In the genomic region with DNA sequence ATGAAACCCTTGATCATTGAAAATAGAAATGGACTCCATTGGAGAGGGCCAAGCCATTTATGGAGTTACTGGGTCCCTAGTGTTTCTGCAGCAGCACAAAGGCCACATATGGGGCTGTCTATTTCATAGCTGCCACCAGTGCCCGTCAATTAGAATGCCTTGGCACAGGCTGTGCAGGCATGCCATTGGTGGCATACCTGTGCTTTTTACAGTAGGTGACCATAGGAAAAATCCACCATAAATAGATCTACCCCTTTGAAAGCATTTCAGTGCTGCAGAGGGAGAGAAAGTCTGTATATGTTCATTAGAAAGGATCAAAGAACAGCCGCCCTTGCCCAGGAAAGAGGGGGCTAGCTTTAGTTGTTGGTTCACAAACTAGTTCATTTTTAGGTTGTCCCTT, we compare ENCODE assay signal across 24 cellular contexts. TPM values are rescaled to one million over a fixed set of nuclear protein-coding genes. Genes with fewer than 3 reads are reported as not detected.
DNase-seq lines count a peak whose midpoint lies in the region; ATAC-seq and TF ChIP-seq lines count a peak whose summit lies in the region.
"Had no signal": no experiment of that assay in that cellular context is flagged by ENCODE, and none has a peak within 500 bp of the region (broad histone marks: within the 10 kb centered on the region; RNA-seq: fewer than 3 reads in every experiment).

No MANE protein-coding gene starts in this region.

- no peaks in the 10 kb centered on the region for H4K20me1 ChIP-seq in mammary epithelial cell (ENCODE audit: insufficient read depth, low read length)

- H3K4me3 Mint-ChIP-seq in MCF 10A (ENCODE audit: unreplicated experiment) = no peak overlapping the region
- H3K4me3 Mint-ChIP-seq: activated T-helper 17 cell treated with anti-CD3 and anti-CD28 coated beads, Interleukin-2, amount 50 U/mL, for 72 hours; stimulated activated naive B cell treated with anti-CD40 and anti-IgM and Interleukin-4, amounts not matched to agents 10 μg/mL and 1 μg/mL and 100 μg/mL, for 72 hours had no signal

- POLR2A ChIA-PET in MCF 10A (lab: Yijun Ruan, JAX) = no interaction called here

- TF ChIP-seq POLR2A in body of pancreas (IDR thresholded peaks at IDR 0.05) = no peak
- TF ChIP-seq POLR2A in stomach (IDR thresholded peaks at IDR 0.05) = no peak

- DNase-seq in MCF 10A (ENCODE audit: unreplicated experiment) (no peak), mammary epithelial cell (no peak), body of pancreas (peak; percentile 23 to 68 (median 46)), stomach (peak; percentile 49), NCI-H146 treated with DMSO at 0.1 percent for 48 hours (lab: John Stamatoyannopoulos, UW; ENCODE audit: unreplicated experiment) (no peak)
- DNase-seq: 8988T; activated CD4-positive, alpha-beta T cell treated with anti-CD3 and anti-CD28 coated beads for 48 hours; activated naive CD4-positive, alpha-beta T cell treated with anti-CD3 and anti-CD28 coated beads, Interleukin-2, amount 50 U/mL, for 16 hours; amniotic stem cell; brain microvascular endothelial cell; effector CD4-positive, alpha-beta T cell; kidney glomerular epithelial cell; SIG-M5; stimulated activated naive B cell treated with anti-CD40 and anti-IgM and Interleukin-4, amounts not matched to agents 10 μg/mL and 1 μg/mL and 100 μg/mL, for 72 hours; SW 1271; T1000 had no signal

- no peaks in the 10 kb centered on the region for H3K36me3 ChIP-seq in mammary epithelial cell (ENCODE audit: insufficient read depth, low read length)
- H3K36me3 ChIP-seq in body of pancreas (replicated peaks in 1 of 2; ENCODE audit: insufficient read depth in 1 of 2, low read depth in 2 of 2) = no peaks in the 10 kb centered on the region
- H3K36me3 ChIP-seq in muscle layer of duodenum (ENCODE audit: control insufficient read depth in 1 of 2, insufficient read depth in 2 of 2, low read length in 2 of 2) = no peaks in the 10 kb centered on the region
- H3K36me3 ChIP-seq in stomach = no peaks in the 10 kb centered on the region
- H3K36me3 ChIP-seq: brain microvascular endothelial cell, gastroesophageal sphincter had no signal

- CTCF ChIA-PET in MCF 10A (lab: Yijun Ruan, JAX) = no interaction called here
- CTCF ChIA-PET in mammary epithelial cell (lab: Charles Lee; ENCODE audit: low non-redundant PET) = no interaction called here

- H3K4me3 ChIP-seq in mammary epithelial cell (replicated peaks in 1 of 3; ENCODE audit: insufficient read depth in 1 of 3, low read depth in 2 of 3, low read length in 3 of 3) (no peak overlapping the region), body of pancreas (no peak overlapping the region), muscle layer of duodenum (ENCODE audit: low read depth in 1 of 2, low read length in 2 of 2) (no peak overlapping the region), stomach (no peak overlapping the region)
- H3K4me3 ChIP-seq: gastroesophageal sphincter had no signal

- peaks cover 18% of the 10 kb centered on the region for H3K4me1 Mint-ChIP-seq in MCF 10A (ENCODE audit: insufficient read depth, unreplicated experiment)
- H3K4me1 Mint-ChIP-seq: activated T-helper 17 cell treated with anti-CD3 and anti-CD28 coated beads, Interleukin-2, amount 50 U/mL, for 72 hours had no signal

- peak overlapping the region; percentile 8 for H3K27ac Mint-ChIP-seq in MCF 10A (ENCODE audit: low read depth, unreplicated experiment)
- H3K27ac Mint-ChIP-seq: activated T-helper 17 cell treated with anti-CD3 and anti-CD28 coated beads, Interleukin-2, amount 50 U/mL, for 72 hours; stimulated activated naive B cell treated with anti-CD40 and anti-IgM and Interleukin-4, amounts not matched to agents 10 μg/mL and 1 μg/mL and 100 μg/mL, for 72 hours had no signal

- intact Hi-C loops in MCF 10A (cut with micrococcal nuclease) = no loop called here
- intact Hi-C loops in mammary epithelial cell (cut with micrococcal nuclease) = no loop called here
- intact Hi-C loops in body of pancreas (cut with DNase I) = no loop called here
- intact Hi-C loops in stomach (cut with DNase I; ENCODE audit: low total_unique reads) = no loop called here

- WGBS in mammary epithelial cell (ENCODE audit: low coverage, missing lambda C conversion rate) = 55% methylated on average over 2 of the region's 2 CpGs
- WGBS in body of pancreas, 2 donors = 24 to 34% methylated on average over 2 of the region's 2 CpGs
- 24 to 62% (median 41%) methylated on average over 2 of the region's 2 CpGs for WGBS in stomach, 5 donors

- H3K27me3 ChIP-seq in mammary epithelial cell (ENCODE audit: insufficient read depth, low read length) (no peaks in the 10 kb centered on the region), body of pancreas (no peaks in the 10 kb centered on the region), muscle layer of duodenum (ENCODE audit: low read depth, low read length) (no peaks in the 10 kb centered on the region), stomach (no peaks in the 10 kb centered on the region)
- H3K27me3 ChIP-seq: brain microvascular endothelial cell, gastroesophageal sphincter had no signal

- H3K9ac ChIP-seq in mammary epithelial cell (ENCODE audit: insufficient read depth, low read length) = no peak overlapping the region
- H3K9ac ChIP-seq: KMS-11 had no signal

- H3K4me2 ChIP-seq in mammary epithelial cell (ENCODE audit: insufficient read depth, low read depth, low read length) = no peak overlapping the region
- H3K4me2 ChIP-seq: KMS-11 had no signal

- ATAC-seq in body of pancreas (peak; percentile 40), HG03354 (IDR thresholded peaks at IDR 0.05; ENCODE audit: poor library complexity, severe bottlenecking, unreplicated experiment) (no peak), GM18909 (IDR thresholded peaks at IDR 0.05; ENCODE audit: poor library complexity, unreplicated experiment) (no peak)
- ATAC-seq: activated T-helper 17 cell treated with anti-CD3 and anti-CD28 coated beads, Interleukin-2, amount 50 U/mL, for 72 hours; gastroesophageal sphincter; stimulated activated naive B cell treated with anti-CD40 and anti-IgM and Interleukin-4, amounts not matched to agents 10 μg/mL and 1 μg/mL and 100 μg/mL, for 72 hours had no signal

- no peaks in the 10 kb centered on the region for H3K9me3 Mint-ChIP-seq in MCF 10A (ENCODE audit: unreplicated experiment)
- H3K9me3 Mint-ChIP-seq: activated T-helper 17 cell treated with anti-CD3 and anti-CD28 coated beads, Interleukin-2, amount 50 U/mL, for 72 hours; stimulated activated naive B cell treated with anti-CD40 and anti-IgM and Interleukin-4, amounts not matched to agents 10 μg/mL and 1 μg/mL and 100 μg/mL, for 72 hours had no signal

- no peak for TF ChIP-seq CTCF in MCF 10A (IDR thresholded peaks at IDR 0.05; ENCODE audit: unreplicated experiment)
- no peak for TF ChIP-seq CTCF in mammary epithelial cell (conservative IDR thresholded peaks at IDR 0.05 in 1 of 2, IDR thresholded peaks at IDR 0.05 in 1 of 2; ENCODE audit: extremely low read depth in 1 of 2, insufficient read depth in 1 of 2, low read depth in 1 of 2, low read length in 2 of 2)
- TF ChIP-seq CTCF in body of pancreas (IDR thresholded peaks at IDR 0.05) = no peak
- TF ChIP-seq CTCF in stomach (IDR thresholded peaks at IDR 0.05) = no peak

- in situ Hi-C loops in mammary epithelial cell (cut with MboI; ENCODE audit: low sequenced_read_pairs in 2 of 2) = no loop called here

- H3K27me3 Mint-ChIP-seq in MCF 10A (ENCODE audit: insufficient read depth, unreplicated experiment) = no peaks in the 10 kb centered on the region

- H3K4me1 ChIP-seq in mammary epithelial cell (ENCODE audit: insufficient read depth, low read length) (peaks cover 2% of the 10 kb centered on the region), body of pancreas (peaks cover 80% of the 10 kb centered on the region), muscle layer of duodenum (ENCODE audit: control insufficient read depth in 1 of 2, insufficient read depth in 2 of 2, low read length in 2 of 2) (no peaks in the 10 kb centered on the region), stomach (peaks cover 12 to 34% (median 20%) of the 10 kb centered on the region in 4 donors)
- H3K4me1 ChIP-seq: gastroesophageal sphincter had no signal

- no peak for TF ChIP-seq EP300 in stomach (IDR thresholded peaks at IDR 0.05)

- no peaks in the 10 kb centered on the region for H3K9me3 ChIP-seq in mammary epithelial cell (replicated peaks; ENCODE audit: insufficient read depth, low read length)
- H3K9me3 ChIP-seq in body of pancreas = no peaks in the 10 kb centered on the region
- H3K9me3 ChIP-seq in muscle layer of duodenum (ENCODE audit: control insufficient read depth in 1 of 2, low read length in 2 of 2) = no peaks in the 10 kb centered on the region
- H3K9me3 ChIP-seq in stomach = no peaks in the 10 kb centered on the region
- H3K9me3 ChIP-seq: gastroesophageal sphincter had no signal

- H3K27ac ChIP-seq in mammary epithelial cell (ENCODE audit: insufficient read depth, low read depth, low read length) = no peak overlapping the region
- peak overlapping the region; percentile 81 to 87 (median 83) for H3K27ac ChIP-seq in body of pancreas
- H3K27ac ChIP-seq in muscle layer of duodenum (ENCODE audit: low read length) = peak overlapping the region; percentile 12
- H3K27ac ChIP-seq in stomach = peak overlapping the region; percentile 69 to 80 (median 76)
- H3K27ac ChIP-seq: brain microvascular endothelial cell, gastroesophageal sphincter, KMS-11 had no signal

- dilution Hi-C loops in mammary epithelial cell (cut with HindIII; ENCODE audit: low sequenced_read_pairs) = no loop called here

- H3K36me3 Mint-ChIP-seq in MCF 10A (ENCODE audit: insufficient read depth, unreplicated experiment) = no peaks in the 10 kb centered on the region
- H3K36me3 Mint-ChIP-seq: stimulated activated naive B cell treated with anti-CD40 and anti-IgM and Interleukin-4, amounts not matched to agents 10 μg/mL and 1 μg/mL and 100 μg/mL, for 72 hours had no signal

- H3K79me2 ChIP-seq in mammary epithelial cell (ENCODE audit: insufficient read depth, low read length) = no peaks in the 10 kb centered on the region

- H2AFZ ChIP-seq in mammary epithelial cell (ENCODE audit: low read depth, low read length) = no peak overlapping the region

- BruUV-seq in MCF 10A (replicated peaks; lab: Mats Ljungman, UMichigan) (no TSS peak), mammary epithelial cell (replicated peaks; lab: Mats Ljungman, UMichigan) (no TSS peak)

RNA-seq across cellular contexts. Expression of gene MYBPC1, which starts 13.1 kb away (rescaled TPM):
- total RNA-seq in MCF 10A (2022) = 0.29 and 0.70 TPM in 2 replicates
- total RNA-seq in mammary epithelial cell = not detected
- polyA plus RNA-seq in mammary epithelial cell = not detected
- not detected for polyA minus RNA-seq in mammary epithelial cell
- total RNA-seq in body of pancreas = under 1 TPM; 0.66 to 0.78 TPM
- total RNA-seq in stomach = 1 to 10 TPM in 2 of 5 donors, under 1 TPM in 1, not detected in 2; 0.45 to 8.8 (median 6.6) TPM
- polyA plus RNA-seq in stomach = 1 to 10 TPM in 2 of 3 donors, under 1 TPM in 1; 0.31 to 2.1 (median 1.4) TPM
- total RNA-seq: activated T-helper 17 cell treated with anti-CD3 and anti-CD28 coated beads, Interleukin-2, amount 50 U/mL, for 72 hours; fibroblast of lung; H4 had no signal
- polyA plus RNA-seq: fibroblast of lung had no signal

Comparison
In these comparisons a context has a peak if more than half of its experiments do, and no peak if none do; other contexts are left out.
1. DNase-seq: peak in body of pancreas (4 of 4) and stomach (single experiment); none in MCF 10A (single experiment), mammary epithelial cell (single experiment) and NCI-H146 treated with DMSO at 0.1 percent for 48 hours (single experiment).